Comparison of ENCODE assay signal across 25 cellular contexts in the genomic region with DNA sequence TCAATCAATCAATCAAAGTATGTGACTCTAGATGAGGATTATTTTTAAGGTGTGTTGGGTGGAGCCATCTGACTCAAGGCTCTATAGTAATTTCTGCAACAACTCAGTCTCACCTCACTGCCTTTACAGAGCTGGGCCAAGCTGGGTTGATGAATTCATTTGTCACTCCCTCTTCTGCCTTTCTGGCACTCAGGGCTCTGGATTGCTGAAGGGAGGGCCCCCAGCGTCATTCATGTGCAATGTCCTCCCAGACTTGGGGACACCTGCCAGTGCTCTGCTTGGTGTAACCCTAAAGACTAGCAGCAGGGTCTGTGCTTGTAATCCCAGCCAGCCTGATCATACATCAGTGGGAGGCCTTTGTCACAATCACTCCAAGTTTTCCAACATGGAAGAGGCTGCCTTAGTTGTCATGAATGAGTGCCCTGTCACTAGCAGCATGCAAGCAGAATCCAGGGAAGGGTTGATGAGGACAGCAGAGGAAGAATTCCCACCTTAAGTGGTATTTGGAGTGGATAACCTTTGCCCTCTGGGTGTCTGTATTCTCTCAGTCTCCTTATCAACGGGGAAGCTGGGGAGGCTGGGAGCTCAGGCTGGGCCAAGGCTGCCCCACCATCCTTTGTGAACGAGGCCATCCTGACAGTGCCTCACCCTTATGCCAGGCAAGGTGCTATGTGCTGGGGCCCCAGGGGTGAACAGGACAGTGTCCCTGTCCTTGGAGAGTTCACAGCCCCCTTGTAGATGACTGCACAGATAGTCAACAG. TPM values are rescaled to one million over a fixed set of nuclear protein-coding genes. Genes with fewer than 3 reads are reported as not detected.
DNase-seq lines count a peak whose midpoint lies in the region; ATAC-seq, FAIRE-seq and TF ChIP-seq lines count a peak whose summit lies in the region.
"Had no signal": no experiment of that assay in that cellular context is flagged by ENCODE, and none has a peak within 500 bp of the region (broad histone marks: within the 10 kb centered on the region; RNA-seq: fewer than 3 reads in every experiment).

No MANE protein-coding gene starts in this region.

- H3K4me2 ChIP-seq in PC-9, result no peak overlapping the region

- H3K4me3 ChIP-seq in small intestine (ENCODE audit: low read depth in 1 of 2, low read length in 2 of 2) (no peak overlapping the region), PC-9 (no peak overlapping the region)
- H3K4me3 ChIP-seq: heart right ventricle, lung, MG63, spleen had no signal

- POLR2A ChIA-PET in PC-9 (lab: Charles Lee; ENCODE audit: unreplicated experiment), result no interaction called here

- no peaks in the 10 kb centered on the region for H3F3A ChIP-seq in PC-9 (ENCODE audit: insufficient read depth, low read depth)

- H4K20me1 ChIP-seq in PC-9 (ENCODE audit: insufficient read depth), result no peaks in the 10 kb centered on the region

- H3K27ac ChIP-seq in small intestine (ENCODE audit: low read depth in 1 of 2, low read length in 1 of 2), result peak overlapping the region in 1 of 2 donors; percentile 67
- no peak overlapping the region for H3K27ac ChIP-seq in PC-9
- H3K27ac ChIP-seq: heart right ventricle had no signal

- BruUV-seq in PC-9 (replicated peaks; lab: Mats Ljungman, UMichigan), result no TSS peak

- no peaks in the 10 kb centered on the region for H3K27me3 Mint-ChIP-seq in activated T-cell treated with anti-CD3 and anti-CD28 coated beads, Interleukin-2, amount 50 U/mL, for 4 hours (ENCODE audit: low read depth)
- no peaks in the 10 kb centered on the region for H3K27me3 Mint-ChIP-seq in activated T-cell treated with anti-CD3 and anti-CD28 coated beads, Interleukin-2, amount 50 U/mL, for 72 hours (ENCODE audit: low read depth)
- H3K27me3 Mint-ChIP-seq: effector memory CD8-positive, alpha-beta T cell; naive B cell had no signal

- H3K36me3 ChIP-seq in small intestine (ENCODE audit: control insufficient read depth in 2 of 2, insufficient read depth in 2 of 2, low read length in 2 of 2) (no peaks in the 10 kb centered on the region), PC-9 (ENCODE audit: low read depth) (no peaks in the 10 kb centered on the region)
- H3K36me3 ChIP-seq: heart right ventricle, spleen had no signal

- TF ChIP-seq CTCF in PC-9 (conservative IDR thresholded peaks at IDR 0.05), result no peak

- H2AFZ ChIP-seq in PC-9, result no peak overlapping the region

- no peak for FAIRE-seq in small intestine (lab: Jason Lieb, UNC)
- FAIRE-seq: TTC549 had no signal

- peaks cover 13% of the 10 kb centered on the region for H3K4me1 Mint-ChIP-seq in activated T-cell treated with anti-CD3 and anti-CD28 coated beads, Interleukin-2, amount 50 U/mL, for 4 hours (ENCODE audit: low read depth)
- peaks cover 18% of the 10 kb centered on the region for H3K4me1 Mint-ChIP-seq in activated T-cell treated with anti-CD3 and anti-CD28 coated beads, Interleukin-2, amount 50 U/mL, for 72 hours (ENCODE audit: low read depth)

- no peaks in the 10 kb centered on the region for H3K9me2 ChIP-seq in PC-9 (ENCODE audit: insufficient read depth)

- H3K9me3 Mint-ChIP-seq in activated T-cell treated with anti-CD3 and anti-CD28 coated beads, Interleukin-2, amount 50 U/mL, for 4 hours, result no peaks in the 10 kb centered on the region
- H3K9me3 Mint-ChIP-seq in activated T-cell treated with anti-CD3 and anti-CD28 coated beads, Interleukin-2, amount 50 U/mL, for 72 hours, result no peaks in the 10 kb centered on the region
- H3K9me3 Mint-ChIP-seq: effector memory CD8-positive, alpha-beta T cell; immature natural killer cell; naive B cell had no signal

- peaks cover 4 to 5% of the 10 kb centered on the region in 2 donors for H3K4me1 ChIP-seq in small intestine (ENCODE audit: control insufficient read depth in 2 of 2, insufficient read depth in 1 of 2, low read depth in 1 of 2, low read length in 1 of 2)
- peaks cover 9% of the 10 kb centered on the region for H3K4me1 ChIP-seq in PC-9 (replicated peaks; ENCODE audit: insufficient read depth)

- CTCF ChIA-PET in PC-9 (lab: Charles Lee), result no interaction called here

- no peak overlapping the region for H3K27ac Mint-ChIP-seq in activated T-cell treated with anti-CD3 and anti-CD28 coated beads, Interleukin-2, amount 50 U/mL, for 72 hours
- H3K27ac Mint-ChIP-seq: effector memory CD8-positive, alpha-beta T cell; immature natural killer cell had no signal

- intact Hi-C loops in PC-9 (cut with micrococcal nuclease; ENCODE audit: unreplicated experiment), result no loop called here

- H3K9me3 ChIP-seq in small intestine (ENCODE audit: control insufficient read depth, low read depth) (no peaks in the 10 kb centered on the region), PC-9 (ENCODE audit: insufficient read depth, low read depth) (no peaks in the 10 kb centered on the region)
- H3K9me3 ChIP-seq: heart right ventricle, MG63, spleen had no signal

- no peak for DNase-seq in activated T-cell treated with anti-CD3 and anti-CD28 coated beads, Interleukin-2, amount 50 U/mL, for 4 hours
- DNase-seq in activated T-cell treated with anti-CD3 and anti-CD28 coated beads, Interleukin-2, amount 50 U/mL, for 72 hours, result no peak
- peak; percentile 92 for DNase-seq in NCI-H345 (lab: John Stamatoyannopoulos, UW)
- peak; percentile 39 for DNase-seq in small intestine
- DNase-seq in HuH-7.5 (ENCODE audit: low spot score), result no peak
- DNase-seq in PC-9, result no peak
- DNase-seq: activated CD4-positive, alpha-beta T cell treated with anti-CD3 and anti-CD28 coated beads for 48 hours; activated naive CD4-positive, alpha-beta T cell; anterior cingulate cortex; DND-41; effector memory CD8-positive, alpha-beta T cell; heart right ventricle; immature natural killer cell; MG63; naive B cell; NCI-H446 treated with DMSO at 0.1 percent for 48 hours; posterior cingulate gyrus; RPMI8226; spleen; stimulated activated CD4-positive, alpha-beta T cell treated with anti-CD3 and anti-CD28 coated beads, Interleukin-4, amount 100 ng/mL, for 4 hours had no signal

- WGBS in small intestine, 3 donors, result 9 to 56% (median 38%) methylated on average over 3 of the region's 3 CpGs

- no peaks in the 10 kb centered on the region for H3K36me3 Mint-ChIP-seq in activated T-cell treated with anti-CD3 and anti-CD28 coated beads, Interleukin-2, amount 50 U/mL, for 4 hours (ENCODE audit: insufficient read depth)
- no peaks in the 10 kb centered on the region for H3K36me3 Mint-ChIP-seq in activated T-cell treated with anti-CD3 and anti-CD28 coated beads, Interleukin-2, amount 50 U/mL, for 72 hours (ENCODE audit: insufficient read depth in 2 of 2)
- H3K36me3 Mint-ChIP-seq: immature natural killer cell, naive B cell had no signal

- H3K27me3 ChIP-seq in small intestine (ENCODE audit: control insufficient read depth in 2 of 2, insufficient read depth in 2 of 2, low read length in 2 of 2), result no peaks in the 10 kb centered on the region
- no peaks in the 10 kb centered on the region for H3K27me3 ChIP-seq in PC-9 (ENCODE audit: insufficient read depth, low read depth)
- H3K27me3 ChIP-seq: MG63 had no signal

- H3K79me2 ChIP-seq in PC-9 (ENCODE audit: low read depth), result no peaks in the 10 kb centered on the region

- peak overlapping the region; percentile 38 for H3K4me3 Mint-ChIP-seq in activated T-cell treated with anti-CD3 and anti-CD28 coated beads, Interleukin-2, amount 50 U/mL, for 4 hours
- no peak overlapping the region for H3K4me3 Mint-ChIP-seq in activated T-cell treated with anti-CD3 and anti-CD28 coated beads, Interleukin-2, amount 50 U/mL, for 72 hours

- no peak for ATAC-seq in activated T-cell treated with anti-CD3 and anti-CD28 coated beads, Interleukin-2, amount 50 U/mL, for 4 hours
- ATAC-seq in activated T-cell treated with anti-CD3 and anti-CD28 coated beads, Interleukin-2, amount 50 U/mL, for 72 hours (replicated peaks in 1 of 2), result no peak
- ATAC-seq in esophagus mucosa, result peak; percentile 68
- ATAC-seq in GM21825 (IDR thresholded peaks at IDR 0.05; ENCODE audit: unreplicated experiment), result no peak
- ATAC-seq: effector memory CD8-positive, alpha-beta T cell; HCT116; heart right ventricle had no signal

RNA-seq across cellular contexts. Expression of gene TP53I11, which starts 2.0 kb away (rescaled TPM):
- total RNA-seq in activated T-cell treated with anti-CD3 and anti-CD28 coated beads, Interleukin-2, amount 50 U/mL, for 4 hours, result 10 to 100 TPM in 1 of 3 donors, 1 to 10 TPM in 2; 8.1 to 13.5 (median 9.2) TPM
- 10 to 100 TPM; 15.3 to 20.0 TPM for total RNA-seq in activated T-cell treated with anti-CD3 and anti-CD28 coated beads, Interleukin-2, amount 50 U/mL, for 72 hours
- total RNA-seq in esophagus mucosa, result 18.1 TPM
- 100 to 1,000 TPM in 1 of 3 donors, 10 to 100 TPM in 1, 1 to 10 TPM in 1; 6.8 to 105 (median 11.2) TPM for polyA plus RNA-seq in small intestine
- total RNA-seq in PC-9 (2021), result 0.46 and 1.1 TPM in 2 replicates

Comparison
In these comparisons a context has a peak if more than half of its experiments do, and no peak if none do; other contexts are left out.
1. DNase-seq: peak in NCI-H345 (single experiment) and small intestine (single experiment); none in activated T-cell treated with anti-CD3 and anti-CD28 coated beads, Interleukin-2, amount 50 U/mL, for 4 hours (single experiment), activated T-cell treated with anti-CD3 and anti-CD28 coated beads, Interleukin-2, amount 50 U/mL, for 72 hours (0 of 2), HuH-7.5 (single experiment) and PC-9 (0 of 2).